ENCODE assay signal across 8 cellular contexts in the genomic region with DNA sequence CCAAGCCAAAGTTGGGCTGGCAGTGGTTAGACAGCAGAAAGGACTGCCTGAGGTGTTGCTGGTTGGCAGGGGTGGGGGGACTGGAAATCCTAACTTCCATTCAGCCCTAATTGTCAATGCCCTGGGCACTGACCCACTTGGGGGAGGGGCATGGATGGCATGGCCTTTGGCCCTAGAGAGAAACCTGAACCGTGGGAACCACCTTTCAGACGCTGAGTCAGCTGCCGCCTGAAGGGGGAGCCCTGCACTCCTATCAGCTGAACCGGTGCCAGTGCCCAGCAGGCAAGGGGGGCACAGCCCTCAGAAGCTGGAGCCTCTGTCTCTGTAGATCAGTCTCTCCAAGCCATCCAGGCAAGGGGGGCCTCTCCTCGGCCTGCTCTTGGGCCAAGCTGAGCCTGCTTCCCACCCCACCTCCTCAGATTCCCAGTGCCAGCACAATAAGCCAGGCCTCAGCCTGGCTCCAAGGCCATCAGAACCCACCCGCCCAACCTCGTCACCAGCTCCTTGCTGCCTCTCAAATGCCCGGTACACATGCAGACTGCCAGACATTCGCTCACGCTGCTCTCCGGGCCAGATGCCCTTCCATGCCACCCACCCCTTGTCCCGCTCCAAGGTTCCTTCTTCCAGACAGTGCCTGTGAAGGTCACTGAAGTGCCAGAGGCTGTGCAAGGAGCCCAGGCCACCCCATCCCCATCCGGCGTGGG. TPM values are rescaled to one million over a fixed set of nuclear protein-coding genes. Genes with fewer than 3 reads are reported as not detected.
DNase-seq lines count a peak whose midpoint lies in the region; ATAC-seq and TF ChIP-seq lines count a peak whose summit lies in the region.

No MANE protein-coding gene starts in this region.

- H3K27ac ChIP-seq in GM23248 (no peak overlapping the region), Peyer's patch (peak overlapping the region in 3 of 4 donors; percentile 62 to 82 (median 81)), heart left ventricle (peak overlapping the region; percentile 75 to 98 (median 92))

- 76 to 79% methylated on average over 13 to 14 of the region's 14 CpGs for WGBS in GM23248 (ENCODE audit: low coverage in 1 of 2, low lambda C conversion rate in 2 of 2, missing lambda C conversion rate in 2 of 2), 2 experiments
- WGBS in heart left ventricle, 4 donors: 30 to 42% (median 37%) methylated on average over 11 to 14 of the region's 14 CpGs

- H3K36me3 ChIP-seq in GM23248 (ENCODE audit: low read depth) (no peaks in the 10 kb centered on the region), Peyer's patch (peaks cover 0 to 28% (median 0%) of the 10 kb centered on the region in 3 donors), heart left ventricle (peaks cover 0 to 44% (median 39%) of the 10 kb centered on the region in 9 donors)

- DNase-seq in AML-193 (lab: John Stamatoyannopoulos, UW) (peak; percentile 33 to 45), GM23248 (peak; percentile 65), Peyer's patch (peak; percentile 28 to 86 (median 84)), heart left ventricle (peak; percentile 78 to 83 (median 80)), retina (peak; percentile 72)
- peak; percentile 81 for DNase-seq in activated effector memory CD4-positive, alpha-beta T cell treated with anti-CD3 and anti-CD28 coated beads, Interleukin-2, amount 50 U/mL, for 16 hours

- in situ Hi-C loops in GM23248 (cut with MboI): no loop called here

- H3K4me1 ChIP-seq in GM23248 (ENCODE audit: insufficient read depth): peaks cover 6% of the 10 kb centered on the region; the same call in 1 of the 2 replicates
- peaks cover 0 to 65% (median 2%) of the 10 kb centered on the region in 4 donors for H3K4me1 ChIP-seq in Peyer's patch
- peaks cover 25 to 72% (median 66%) of the 10 kb centered on the region in 12 donors for H3K4me1 ChIP-seq in heart left ventricle

- H3F3A ChIP-seq in GM23248 (ENCODE audit: insufficient read depth): no peaks in the 10 kb centered on the region

- intact Hi-C loops in heart left ventricle (cut with DNase I): loop anchor here in 1 of 10 donors (2.0 kb wide), 1 partner anchor 13 kb away; no protein-coding TSS in a partner anchor

- H3K9ac ChIP-seq in GM23248: no peak overlapping the region

- ATAC-seq in heart left ventricle (peak; percentile 32 to 68 (median 40)), GM19397 (IDR thresholded peaks at IDR 0.05; ENCODE audit: unreplicated experiment) (no peak), HG03108 (IDR thresholded peaks at IDR 0.05; ENCODE audit: unreplicated experiment) (no peak)

- H3K9me3 ChIP-seq in GM23248 (ENCODE audit: low read depth): no peaks in the 10 kb centered on the region
- H3K9me3 ChIP-seq in Peyer's patch: no peaks in the 10 kb centered on the region
- H3K9me3 ChIP-seq in heart left ventricle: no peaks in the 10 kb centered on the region

- no peaks in the 10 kb centered on the region for H3K9me2 ChIP-seq in GM23248 (ENCODE audit: insufficient read depth)

- TF ChIP-seq POLR2A in Peyer's patch (IDR thresholded peaks at IDR 0.05): no peak
- peak in 1 of 2 donors; percentile 50 for TF ChIP-seq POLR2A in heart left ventricle (IDR thresholded peaks at IDR 0.05)

- H3K27me3 ChIP-seq in GM23248 (replicated peaks; ENCODE audit: insufficient read depth) (no peaks in the 10 kb centered on the region), Peyer's patch (no peaks in the 10 kb centered on the region), heart left ventricle (peaks cover 0 to 11% (median 0%) of the 10 kb centered on the region in 9 donors)

- H3K4me2 ChIP-seq in GM23248 (ENCODE audit: unreplicated experiment): no peak overlapping the region

- TF ChIP-seq CTCF in Peyer's patch (IDR thresholded peaks at IDR 0.05) (peak in 4 of 6 experiments; percentile 52 to 65 (median 62)), heart left ventricle (IDR thresholded peaks at IDR 0.05) (peak; percentile 46 to 79 (median 56))

- H3K4me3 ChIP-seq in GM23248 (no peak overlapping the region), Peyer's patch (no peak overlapping the region), heart left ventricle (peak overlapping the region in 2 of 12 donors; percentile 40 to 52)

- H2AFZ ChIP-seq in GM23248: no peak overlapping the region

- no peaks in the 10 kb centered on the region for H3K79me2 ChIP-seq in GM23248 (ENCODE audit: insufficient read depth)

- H4K20me1 ChIP-seq in GM23248 (ENCODE audit: insufficient read depth): no peaks in the 10 kb centered on the region

RNA-seq across cellular contexts. Expression of gene TINAGL1, which starts 11.6 kb away (rescaled TPM):
- total RNA-seq in GM23248 (2014; rRNA removed; shearing (Covaris generic)): 3.5 and 4.7 TPM in 2 replicates
- polyA plus RNA-seq in GM23248 (2016; fragmentation: Nextera tagmentation; extraction: Ambion mirVana) (1.1 and 1.4 TPM in 2 replicates), heart left ventricle (100 to 1,000 TPM; 263 to 354 TPM)
- total RNA-seq in Peyer's patch (100 to 1,000 TPM; 112 to 215 (median 192) TPM), heart left ventricle (100 to 1,000 TPM; 136 to 697 (median 199) TPM)

RNA-seq across cellular contexts. Expression of gene HCRTR1, which starts 29.6 kb away (rescaled TPM):
- not detected in 2 replicates for total RNA-seq in GM23248 (2014; rRNA removed; shearing (Covaris generic))
- polyA plus RNA-seq in GM23248 (2016; fragmentation: Nextera tagmentation; extraction: Ambion mirVana) (not detected in 2 replicates), heart left ventricle (under 1 TPM; 0.24 to 0.50 TPM)
- total RNA-seq in Peyer's patch (not detected), heart left ventricle (under 1 TPM in 5 of 9 donors, not detected in 4; 0.21 to 0.82 (median 0.30) TPM)

RNA-seq across cellular contexts. Expression of gene PEF1, which starts 56.8 kb away (rescaled TPM):
- total RNA-seq in GM23248 (2014; rRNA removed; shearing (Covaris generic)): 97.5 and 131 TPM in 2 replicates
- 71.3 and 77.8 TPM in 2 replicates for polyA plus RNA-seq in GM23248 (2016; fragmentation: Nextera tagmentation; extraction: Ambion mirVana)
- total RNA-seq in Peyer's patch: 100 to 1,000 TPM in 1 of 4 donors, 10 to 100 TPM in 3; 49.5 to 116 (median 59.8) TPM
- total RNA-seq in heart left ventricle: 10 to 100 TPM; 32.2 to 55.4 (median 42.4) TPM
- polyA plus RNA-seq in heart left ventricle: 100 to 1,000 TPM in 1 of 2 donors, 10 to 100 TPM in 1; 36.1 to 106 TPM

Comparison
In these comparisons a context has a peak if more than half of its experiments do, and no peak if none do; other contexts are left out.
1. ATAC-seq: peak in heart left ventricle (4 of 4); none in GM19397 (single experiment) and HG03108 (single experiment).
2. RNA of gene TINAGL1, which starts 11.6 kb away (total RNA-seq): 112 to 215 TPM in Peyer's patch and 136 to 697 TPM in heart left ventricle; 3.5 to 4.7 TPM in GM23248; every median in the first group is over 10 times any median in the second.
3. Peak in every context shown above with its lines, with median percentiles within 50 percentile points of each other: DNase-seq.